In the genomic region with DNA sequence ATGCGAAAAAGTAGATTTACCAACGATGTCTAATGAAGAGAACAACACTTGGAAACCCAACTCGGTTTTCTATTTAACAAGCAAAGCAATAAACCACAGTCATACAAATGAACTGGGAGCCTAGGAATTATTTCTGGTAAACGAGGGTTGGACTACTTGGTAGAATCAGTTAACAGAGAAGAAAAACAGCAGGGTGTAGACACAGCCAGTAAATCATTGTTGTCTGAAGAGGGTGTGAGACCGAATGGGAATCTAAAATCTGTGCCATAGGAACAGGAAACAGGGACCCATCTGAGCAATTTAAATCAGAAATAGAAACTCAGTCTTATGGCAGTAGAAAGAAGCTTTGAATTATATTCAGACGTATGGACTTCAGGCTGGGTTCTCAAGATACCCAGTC, we compare ENCODE assay signal across 19 cellular contexts.
"Had no signal": no experiment of that assay in that cellular context is flagged by ENCODE, and none has a peak within 500 bp of the region (broad histone marks: within the 10 kb centered on the region; RNA-seq: fewer than 3 reads in every experiment).

No MANE protein-coding gene starts in this region.

- FAIRE-seq: colon, endometrium, frontal cortex, urothelium cell line had no signal

- H3K27me3 Mint-ChIP-seq: activated CD4-positive, alpha-beta T cell treated with anti-CD3 and anti-CD28 coated beads, Interleukin-2, amount 10 ng/mL, durations not matched to agents 24 days and 14 days; activated CD8-positive, alpha-beta T cell treated with anti-CD3 and anti-CD28 coated beads for 36 hours; activated T-cell treated with anti-CD3 and anti-CD28 coated beads, Interleukin-2, amount 50 U/mL, for 24 hours; natural killer cell treated with Interleukin-12 subunit alpha and Interleukin-12 subunit beta and Interleukin-15 and Interleukin-18, amount 100 ng/mL, for 72 hours had no signal

- ATAC-seq: activated CD8-positive, alpha-beta T cell treated with anti-CD3 and anti-CD28 coated beads for 36 hours; natural killer cell treated with Interleukin-12 subunit alpha and Interleukin-12 subunit beta and Interleukin-15 and Interleukin-18, amount 100 ng/mL, for 72 hours had no signal

- H3K4me3 ChIP-seq: dorsolateral prefrontal cortex, thyroid gland had no signal

- H3K4me1 ChIP-seq: thyroid gland had no signal

- H3K27me3 ChIP-seq: brain microvascular endothelial cell, dorsolateral prefrontal cortex, thyroid gland had no signal

- H3K27ac ChIP-seq: brain microvascular endothelial cell, thyroid gland had no signal

- H3K27ac Mint-ChIP-seq: activated CD4-positive, alpha-beta T cell treated with anti-CD3 and anti-CD28 coated beads, Interleukin-2, amount 10 ng/mL, durations not matched to agents 24 days and 14 days; activated CD8-positive, alpha-beta T cell treated with anti-CD3 and anti-CD28 coated beads for 36 hours; activated T-cell treated with anti-CD3 and anti-CD28 coated beads, Interleukin-2, amount 50 U/mL, for 24 hours; activated T-helper 2 cell treated with anti-CD3 and anti-CD28 coated beads, Interferon-gamma antibody, Interleukin-2, Interleukin-4, amounts not matched to agents 10 μg/mL and 5 μg/mL and 100 μg/mL, durations not matched to agents 14 hours and 24 hours and 36 hours; natural killer cell treated with Interleukin-12 subunit alpha and Interleukin-12 subunit beta and Interleukin-15 and Interleukin-18, amount 100 ng/mL, for 72 hours had no signal

- H3K9me3 ChIP-seq: thyroid gland had no signal

- H3K4me3 Mint-ChIP-seq: activated CD4-positive, alpha-beta T cell treated with anti-CD3 and anti-CD28 coated beads, Interleukin-2, amount 10 ng/mL, durations not matched to agents 24 days and 14 days; activated CD8-positive, alpha-beta T cell treated with anti-CD3 and anti-CD28 coated beads for 36 hours; activated T-cell treated with anti-CD3 and anti-CD28 coated beads, Interleukin-2, amount 50 U/mL, for 24 hours; natural killer cell treated with Interleukin-12 subunit alpha and Interleukin-12 subunit beta and Interleukin-15 and Interleukin-18, amount 100 ng/mL, for 72 hours had no signal

- H3K36me3 ChIP-seq: brain microvascular endothelial cell, thyroid gland had no signal

- H3K4me1 Mint-ChIP-seq: activated CD4-positive, alpha-beta T cell treated with anti-CD3 and anti-CD28 coated beads, Interleukin-2, amount 10 ng/mL, durations not matched to agents 24 days and 14 days had no signal

- DNase-seq: activated CD4-positive, alpha-beta T cell treated with anti-CD3 and anti-CD28 coated beads, Interleukin-2, amount 10 ng/mL, durations not matched to agents 24 days and 14 days; activated CD8-positive, alpha-beta T cell treated with anti-CD3 and anti-CD28 coated beads for 36 hours; activated naive CD4-positive, alpha-beta T cell treated with Interleukin-2 at 50 U/mL for 16 hours; activated T-cell treated with anti-CD3 and anti-CD28 coated beads, Interleukin-2, amount 50 U/mL, for 24 hours; brain microvascular endothelial cell; central memory CD4-positive, alpha-beta T cell; occipital lobe; stimulated activated CD8-positive, alpha-beta memory T cell treated with anti-CD3 and anti-CD28 coated beads, Interleukin-4, amount 100 ng/mL, for 48 hours; stimulated activated naive CD4-positive, alpha-beta T cell; T-helper 1 cell; T-helper 9 cell; thyroid gland had no signal
